11 cellular contexts compared by ENCODE assay signal in genomic region chr7:22853138-22853537, GRCh38. TPM values are rescaled to one million over a fixed set of nuclear protein-coding genes. Genes with fewer than 3 reads are reported as not detected.
DNase-seq lines count a peak whose midpoint lies in the region; ATAC-seq and TF ChIP-seq lines count a peak whose summit lies in the region.
"Had no signal": no experiment of that assay in that cellular context is flagged by ENCODE, and none has a peak within 500 bp of the region (broad histone marks: within the 10 kb centered on the region; RNA-seq: fewer than 3 reads in every experiment).

No MANE protein-coding gene starts in this region.

- 85% methylated on average over 10 of the region's 10 CpGs for WGBS in esophagus muscularis mucosa

- peak overlapping the region; percentile 93 for H3K27ac Mint-ChIP-seq in activated CD4-positive, alpha-beta T cell treated with anti-CD3 and anti-CD28 coated beads, Interleukin-2, amount 10 ng/mL, durations not matched to agents 24 days and 14 days

- H3K27me3 ChIP-seq in PC-3 (ENCODE audit: low read length) (no peaks in the 10 kb centered on the region), esophagus muscularis mucosa (no peaks in the 10 kb centered on the region), skeletal muscle tissue (ENCODE audit: control insufficient read depth in 3 of 3, insufficient read depth in 3 of 3, low read length in 3 of 3) (no peaks in the 10 kb centered on the region)

- CTCF ChIA-PET in PC-3 (lab: Charles Lee), result interaction anchor here (0.6 to 0.7 kb wide), 2 partner anchors 15 to 495 kb away, joined by 4 to 5 read pairs; no protein-coding TSS in a partner anchor

- no peak for ATAC-seq in PC-3

- TF ChIP-seq EP300 in esophagus muscularis mucosa (IDR thresholded peaks at IDR 0.05), result no peak

- DNase-seq in activated CD4-positive, alpha-beta T cell treated with anti-CD3 and anti-CD28 coated beads, Interleukin-2, amount 10 ng/mL, durations not matched to agents 24 days and 14 days, result no peak
- DNase-seq in activated CD4-positive, alpha-beta T cell treated with anti-CD3 and anti-CD28 coated beads, Interleukin-2, amount 50 U/mL, for 4 hours, result no peak
- DNase-seq in PC-3, result no peak
- DNase-seq in esophagus muscularis mucosa (ENCODE audit: extremely low spot score), result no peak
- no peak for DNase-seq in NCI-H2029 treated with DMSO at 0.1 percent for 48 hours (lab: John Stamatoyannopoulos, UW)
- DNase-seq in stimulated activated CD8-positive, alpha-beta memory T cell treated with anti-CD3 and anti-CD28 coated beads, Interleukin-4, amount 100 ng/mL, for 48 hours, result no peak
- DNase-seq in GDM1 (lab: John Stamatoyannopoulos, UW), result no peak
- DNase-seq: NCI-H1105, NCI-H748 treated with DMSO at 0.1 percent for 48 hours had no signal

- H3K4me1 ChIP-seq in PC-3 (ENCODE audit: insufficient read depth, low read length) (peaks cover 25% of the 10 kb centered on the region), esophagus muscularis mucosa (peaks cover 18 to 52% (median 50%) of the 10 kb centered on the region in 4 donors), skeletal muscle tissue (ENCODE audit: control insufficient read depth in 3 of 3, insufficient read depth in 3 of 3, low read length in 3 of 3) (peaks cover 22 to 38% (median 36%) of the 10 kb centered on the region in 3 donors)

- H3K4me2 ChIP-seq in PC-3 (ENCODE audit: low read length), result no peak overlapping the region

- H3K27ac ChIP-seq in PC-3 (ENCODE audit: low read length) (no peak overlapping the region), esophagus muscularis mucosa (replicated peaks in 1 of 4) (peak overlapping the region; percentile 89 to 98 (median 98)), skeletal muscle tissue (ENCODE audit: low read depth, low read length) (peak overlapping the region; percentile 99)
- H3K27ac ChIP-seq: neutrophil had no signal

- H3K9me3 ChIP-seq in PC-3 (ENCODE audit: low read length) (no peaks in the 10 kb centered on the region), esophagus muscularis mucosa (no peaks in the 10 kb centered on the region), skeletal muscle tissue (ENCODE audit: control insufficient read depth in 3 of 3, low read length in 3 of 3) (no peaks in the 10 kb centered on the region)
- H3K9me3 ChIP-seq: neutrophil had no signal

- no peaks in the 10 kb centered on the region for H3K9me3 Mint-ChIP-seq in activated CD4-positive, alpha-beta T cell treated with anti-CD3 and anti-CD28 coated beads, Interleukin-2, amount 10 ng/mL, durations not matched to agents 24 days and 14 days

- no peaks in the 10 kb centered on the region for H3F3A ChIP-seq in PC-3 (ENCODE audit: low read length, unreplicated experiment)

- BruUV-seq in PC-3 (replicated peaks; lab: Mats Ljungman, UMichigan), result no TSS peak

- H3K9ac ChIP-seq in PC-3 (ENCODE audit: low read length) (no peak overlapping the region), skeletal muscle tissue (ENCODE audit: low read depth in 1 of 3, low read length in 3 of 3) (peak overlapping the region in 1 of 3 donors; percentile 79)

- POLR2A ChIA-PET in PC-3 (lab: Charles Lee; ENCODE audit: unreplicated experiment), result no interaction called here

- no peak for TF ChIP-seq POLR2A in esophagus muscularis mucosa (IDR thresholded peaks at IDR 0.05; ENCODE audit: low read depth)

- TF ChIP-seq CTCF in PC-3 (conservative IDR thresholded peaks at IDR 0.05; ENCODE audit: low read depth, low read length), result no peak
- no peak for TF ChIP-seq CTCF in esophagus muscularis mucosa (IDR thresholded peaks at IDR 0.05)

- H3K27me3 Mint-ChIP-seq in activated CD4-positive, alpha-beta T cell treated with anti-CD3 and anti-CD28 coated beads, Interleukin-2, amount 10 ng/mL, durations not matched to agents 24 days and 14 days, result peaks cover 1% of the 10 kb centered on the region

- H3K36me3 Mint-ChIP-seq in activated CD4-positive, alpha-beta T cell treated with anti-CD3 and anti-CD28 coated beads, Interleukin-2, amount 10 ng/mL, durations not matched to agents 24 days and 14 days (ENCODE audit: low read depth), result peaks cover 19% of the 10 kb centered on the region

- no peaks in the 10 kb centered on the region for H4K20me1 ChIP-seq in PC-3 (ENCODE audit: low read length)

- peaks cover 18% of the 10 kb centered on the region for H3K4me1 Mint-ChIP-seq in activated CD4-positive, alpha-beta T cell treated with anti-CD3 and anti-CD28 coated beads, Interleukin-2, amount 10 ng/mL, durations not matched to agents 24 days and 14 days

- H3K36me3 ChIP-seq in PC-3 (ENCODE audit: low read depth, low read length) (peaks cover 10% of the 10 kb centered on the region; the same call in 1 of the 2 replicates), esophagus muscularis mucosa (peaks cover 0 to 17% (median 5%) of the 10 kb centered on the region in 4 donors), skeletal muscle tissue (ENCODE audit: control insufficient read depth in 3 of 3, insufficient read depth in 3 of 3, low read length in 3 of 3) (peaks cover 0 to 4% (median under 1%) of the 10 kb centered on the region in 3 donors)
- H3K36me3 ChIP-seq: neutrophil had no signal

- H3K79me2 ChIP-seq in PC-3 (ENCODE audit: low read length), result peaks cover 26% of the 10 kb centered on the region

- peak overlapping the region; percentile 74; the same call in 1 of the 2 replicates for H2AFZ ChIP-seq in PC-3 (ENCODE audit: low read length)

- no peak overlapping the region for H3K4me3 ChIP-seq in PC-3 (ENCODE audit: low read length)
- H3K4me3 ChIP-seq in esophagus muscularis mucosa, result peak overlapping the region in 1 of 4 donors; percentile 82
- peak overlapping the region in 2 of 3 donors; percentile 62 to 71 for H3K4me3 ChIP-seq in skeletal muscle tissue (ENCODE audit: low read length in 3 of 3)

- intact Hi-C loops in activated CD4-positive, alpha-beta T cell treated with anti-CD3 and anti-CD28 coated beads, Interleukin-2, amount 10 ng/mL, durations not matched to agents 24 days and 14 days (cut with micrococcal nuclease), result loop anchor here (1.0 to 10.0 kb wide), 2 partner anchors 202 to 332 kb away; partner anchors contain the start of gene NUP42
- intact Hi-C loops in PC-3 (cut with micrococcal nuclease), result loop anchor here (10.0 kb wide), 1 partner anchor 288 kb away; no protein-coding TSS in a partner anchor
- intact Hi-C loops in esophagus muscularis mucosa (cut with DNase I), result loop anchor here (2.0 to 10.0 kb wide), 4 partner anchors 94 to 288 kb away; partner anchors contain the start of gene HYCC1

- no peaks in the 10 kb centered on the region for H3K9me2 ChIP-seq in PC-3 (replicated peaks; ENCODE audit: low read length)

- peak overlapping the region; percentile 98 for H3K4me3 Mint-ChIP-seq in activated CD4-positive, alpha-beta T cell treated with anti-CD3 and anti-CD28 coated beads, Interleukin-2, amount 10 ng/mL, durations not matched to agents 24 days and 14 days

RNA-seq across cellular contexts. Expression of gene TOMM7, which starts 30.5 kb away (rescaled TPM):
- 196 and 201 TPM in 2 replicates for total RNA-seq in activated CD4-positive, alpha-beta T cell treated with anti-CD3 and anti-CD28 coated beads, Interleukin-2, amount 10 ng/mL, durations not matched to agents 24 days and 14 days
- total RNA-seq in PC-3 (2014; rRNA removed) (132 and 151 TPM in 2 replicates), esophagus muscularis mucosa (100 to 1,000 TPM; 141 to 303 (median 267) TPM), skeletal muscle tissue (414 TPM)
